In genomic region chr22:42294034-42294985, GRCh38 we compare ENCODE assay signal across 8 cellular contexts. TPM values are rescaled to one million over a fixed set of nuclear protein-coding genes. Genes with fewer than 3 reads are reported as not detected.
DNase-seq lines count a peak whose midpoint lies in the region; ATAC-seq, FAIRE-seq and TF ChIP-seq lines count a peak whose summit lies in the region.

No MANE protein-coding gene starts in this region.

- peaks cover 27 to 100% (median 100%) of the 10 kb centered on the region in 10 experiments for H3K4me1 ChIP-seq in BLaER1 treated with 17β-estradiol and CSF1 and Interleukin-3, amounts not matched to agents 10 nM and 100 nM
- peaks cover 17% of the 10 kb centered on the region for H3K4me1 ChIP-seq in left ventricle myocardium inferior

- peak overlapping the region in 1 of 11 experiments; percentile 9; a peak in 1 of 22 replicates for H3K27ac ChIP-seq in BLaER1 treated with 17β-estradiol and CSF1 and Interleukin-3, amounts not matched to agents 10 nM and 100 nM
- no peak overlapping the region for H3K27ac ChIP-seq in left ventricle myocardium inferior (replicated peaks)

- DNase-seq in HTR-8/SVneo (ENCODE audit: insufficient read length, low spot score) = peak; percentile 22
- DNase-seq in activated CD4-positive, alpha-beta T cell treated with anti-CD3 and anti-CD28 coated beads for 48 hours = peak; percentile 19
- DNase-seq in left ventricle myocardium inferior = peak; percentile 53
- no peak for DNase-seq in SK-N-DZ (ENCODE audit: low spot score)
- no peak for DNase-seq in GDM1 (lab: John Stamatoyannopoulos, UW)

- ATAC-seq in HG03378 (IDR thresholded peaks at IDR 0.05; ENCODE audit: unreplicated experiment) (no peak), HG02970 (IDR thresholded peaks at IDR 0.05; ENCODE audit: low FRiP score, unreplicated experiment) (no peak)

- H3K27me3 ChIP-seq in BLaER1 treated with 17β-estradiol and CSF1 and Interleukin-3, amounts not matched to agents 10 nM and 100 nM = no peaks in the 10 kb centered on the region
- peaks cover 7% of the 10 kb centered on the region for H3K27me3 ChIP-seq in left ventricle myocardium inferior (ENCODE audit: low read depth)

- no peaks in the 10 kb centered on the region for H3K36me3 ChIP-seq in BLaER1 treated with 17β-estradiol and CSF1 and Interleukin-3, amounts not matched to agents 10 nM and 100 nM
- H3K36me3 ChIP-seq in left ventricle myocardium inferior = no peaks in the 10 kb centered on the region

- H3K9me3 ChIP-seq in BLaER1 treated with 17β-estradiol and CSF1 and Interleukin-3, amounts not matched to agents 10 nM and 100 nM (replicated peaks in 1 of 11) = no peaks in the 10 kb centered on the region
- no peaks in the 10 kb centered on the region for H3K9me3 ChIP-seq in left ventricle myocardium inferior (replicated peaks)

- peaks cover 0 to 78% (median 13%) of the 10 kb centered on the region in 11 experiments; a peak in 15 of 22 replicates for H4K20me1 ChIP-seq in BLaER1 treated with 17β-estradiol and CSF1 and Interleukin-3, amounts not matched to agents 10 nM and 100 nM

- no peak overlapping the region for H3K4me3 ChIP-seq in BLaER1 treated with 17β-estradiol and CSF1 and Interleukin-3, amounts not matched to agents 10 nM and 100 nM
- no peak overlapping the region for H3K4me3 ChIP-seq in left ventricle myocardium inferior

- H3K9ac ChIP-seq in BLaER1 treated with 17β-estradiol and CSF1 and Interleukin-3, amounts not matched to agents 10 nM and 100 nM = no peak overlapping the region

- intact Hi-C loops in left ventricle myocardium inferior (cut with micrococcal nuclease) = no loop called here

- no peak for TF ChIP-seq CTCF in left ventricle myocardium inferior (IDR thresholded peaks at IDR 0.05; ENCODE audit: borderline replicate concordance)

- H3K4me2 ChIP-seq in BLaER1 treated with 17β-estradiol and CSF1 and Interleukin-3, amounts not matched to agents 10 nM and 100 nM = peak overlapping the region in 10 of 11 experiments; percentile 2 to 100 (median 70); a peak in 18 of 22 replicates

- no peak for FAIRE-seq in HTR-8/SVneo (lab: Jason Lieb, UNC)

RNA-seq across cellular contexts. Expression of gene TCF20, which starts 23.9 kb away (rescaled TPM):
- 17.2 TPM for total RNA-seq in left ventricle myocardium inferior
- 25.2 and 27.9 TPM in 2 replicates for polyA plus RNA-seq in SK-N-DZ (2014; cell fraction: cytosol; rRNA removed)
- 9.5 and 14.0 TPM in 2 replicates for polyA plus RNA-seq in SK-N-DZ (2014; cell fraction: nucleus; rRNA removed)

Comparison
In these comparisons a context has a peak if more than half of its experiments do, and no peak if none do; other contexts are left out.
1. DNase-seq: peak in HTR-8/SVneo (single experiment), activated CD4-positive, alpha-beta T cell treated with anti-CD3 and anti-CD28 coated beads for 48 hours (single experiment) and left ventricle myocardium inferior (single experiment); none in SK-N-DZ (single experiment) and GDM1 (single experiment).